In genomic region chrX:41131766-41132165, GRCh38 we compare ENCODE assay signal across 1 cellular context.
A peak's percentile ranks its signal among the peaks of the same experiment; 100 is the strongest.
TF ChIP-seq lines count a peak whose summit lies in the region.

No MANE protein-coding gene starts in this region.

TF ChIP-seq in GM12878, 131 proteins besides CTCF, POLR2A, EP300 and RAD21:
- TF ChIP-seq NR2F1 (conservative IDR thresholded peaks at IDR 0.05) (peak; percentile 45; the same call in 1 of the 2 replicates), NKRF (conservative IDR thresholded peaks at IDR 0.05) (no peak), JUNB (IDR thresholded peaks at IDR 0.05) (peak; percentile 56)
